Comparison of ENCODE assay signal across 8 cellular contexts in genomic region chr19:13195678-13196077, GRCh38. TPM values are rescaled to one million over a fixed set of nuclear protein-coding genes. Genes with fewer than 3 reads are reported as not detected.
A peak's percentile ranks its signal among the peaks of the same experiment; 100 is the strongest.
DNase-seq lines count a peak whose midpoint lies in the region; ATAC-seq, FAIRE-seq and TF ChIP-seq lines count a peak whose summit lies in the region.

No MANE protein-coding gene starts in this region.

- H3K4me3 Mint-ChIP-seq in CD8-positive, alpha-beta T cell = no peak overlapping the region
- H3K4me3 Mint-ChIP-seq in activated T-cell treated with anti-CD3 and anti-CD28 coated beads, Interleukin-2, amount 50 U/mL, for 4 hours = no peak overlapping the region

- no peak overlapping the region for H3K27ac ChIP-seq in CD8-positive, alpha-beta T cell (ENCODE audit: low read depth, low read length)

- H3K27me3 ChIP-seq in CD8-positive, alpha-beta T cell (ENCODE audit: insufficient read depth, low read length) = no peaks in the 10 kb centered on the region

- H3K27ac Mint-ChIP-seq in CD8-positive, alpha-beta T cell = no peak overlapping the region

- CTCF ChIA-PET in CD8-positive, alpha-beta T cell (lab: Charles Lee) = interaction anchor here (0.7 to 10.6 kb wide), 21 partner anchors 10 to 97 kb away, joined by 3 to 118 read pairs (median 9); partner anchors contain the start of genes IER2 and STX10

- peak in 6 of 7 experiments; percentile 44 to 69 (median 50) for DNase-seq in CD8-positive, alpha-beta T cell
- DNase-seq in MV-4-11 (lab: John Stamatoyannopoulos, UW) = peak; percentile 19
- DNase-seq in activated T-cell treated with anti-CD3 and anti-CD28 coated beads, Interleukin-2, amount 50 U/mL, for 4 hours = peak; percentile 43
- DNase-seq in mucosa of gallbladder (ENCODE audit: low spot score) = peak; percentile 64
- no peak for DNase-seq in dermis blood vessel endothelial cell
- no peak for DNase-seq in frontal cortex (ENCODE audit: low spot score in 2 of 2)
- no peak for DNase-seq in ureter (ENCODE audit: low spot score)

- peaks cover 32% of the 10 kb centered on the region for H3K4me1 ChIP-seq in CD8-positive, alpha-beta T cell (ENCODE audit: insufficient read depth, low read length)

- no peaks in the 10 kb centered on the region for H3K9me3 Mint-ChIP-seq in CD8-positive, alpha-beta T cell
- no peaks in the 10 kb centered on the region for H3K9me3 Mint-ChIP-seq in activated T-cell treated with anti-CD3 and anti-CD28 coated beads, Interleukin-2, amount 50 U/mL, for 4 hours

- no peaks in the 10 kb centered on the region for H3K27me3 Mint-ChIP-seq in CD8-positive, alpha-beta T cell (ENCODE audit: low read depth)
- no peaks in the 10 kb centered on the region for H3K27me3 Mint-ChIP-seq in activated T-cell treated with anti-CD3 and anti-CD28 coated beads, Interleukin-2, amount 50 U/mL, for 4 hours (ENCODE audit: low read depth)

- FAIRE-seq in frontal cortex (lab: Jason Lieb, UNC) = no peak

- no peak overlapping the region for H3K4me3 ChIP-seq in CD8-positive, alpha-beta T cell (ENCODE audit: low read depth, low read length)

- TF ChIP-seq CTCF in CD8-positive, alpha-beta T cell (IDR thresholded peaks at IDR 0.05) = peak; percentile 57

- intact Hi-C loops in CD8-positive, alpha-beta T cell (cut with DNase I, micrococcal nuclease) = loop anchor here (2.0 to 10.0 kb wide), 3 partner anchors 41 to 393 kb away; no protein-coding TSS in a partner anchor

- H3K4me1 Mint-ChIP-seq in CD8-positive, alpha-beta T cell (ENCODE audit: low read depth) = peaks cover 21% of the 10 kb centered on the region
- H3K4me1 Mint-ChIP-seq in activated T-cell treated with anti-CD3 and anti-CD28 coated beads, Interleukin-2, amount 50 U/mL, for 4 hours (ENCODE audit: low read depth) = peaks cover 23% of the 10 kb centered on the region

- no peaks in the 10 kb centered on the region for H3K36me3 ChIP-seq in CD8-positive, alpha-beta T cell (ENCODE audit: insufficient read depth, low read length)

- no peaks in the 10 kb centered on the region for H3K9me3 ChIP-seq in CD8-positive, alpha-beta T cell (ENCODE audit: low read length)

- POLR2A ChIA-PET in CD8-positive, alpha-beta T cell (lab: Charles Lee) = interaction anchor here (0.7 to 3.2 kb wide), 9 partner anchors 26 to 77 kb away, joined by 3 to 16 read pairs (median 7); partner anchors contain the start of genes IER2, NACC1 and STX10

- no peak for ATAC-seq in CD8-positive, alpha-beta T cell
- ATAC-seq in activated T-cell treated with anti-CD3 and anti-CD28 coated beads, Interleukin-2, amount 50 U/mL, for 4 hours = peak in 1 of 2 donors; percentile 57
- ATAC-seq in GM19467 (IDR thresholded peaks at IDR 0.05; ENCODE audit: unreplicated experiment) = no peak

- no peaks in the 10 kb centered on the region for H3K36me3 Mint-ChIP-seq in CD8-positive, alpha-beta T cell
- H3K36me3 Mint-ChIP-seq in activated T-cell treated with anti-CD3 and anti-CD28 coated beads, Interleukin-2, amount 50 U/mL, for 4 hours (ENCODE audit: insufficient read depth) = no peaks in the 10 kb centered on the region

RNA-seq across cellular contexts. Expression of gene IER2, which starts 45.5 kb away (rescaled TPM):
- total RNA-seq in CD8-positive, alpha-beta T cell = 100 to 1,000 TPM; 223 to 229 TPM
- 100 to 1,000 TPM in 2 of 3 donors, 10 to 100 TPM in 1; 99.4 to 113 (median 110) TPM for total RNA-seq in activated T-cell treated with anti-CD3 and anti-CD28 coated beads, Interleukin-2, amount 50 U/mL, for 4 hours
- total RNA-seq in mucosa of gallbladder = 103 TPM
- total RNA-seq in dermis blood vessel endothelial cell = 25.5 and 30.8 TPM in 2 replicates
- 9.0 TPM for total RNA-seq in frontal cortex
- 94.0 TPM for total RNA-seq in ureter

RNA-seq across cellular contexts. Expression of gene STX10, which starts 45.5 kb away (rescaled TPM):
- total RNA-seq in CD8-positive, alpha-beta T cell = 10 to 100 TPM; 35.7 to 37.5 TPM
- 10 to 100 TPM; 64.5 to 66.0 (median 65.4) TPM for total RNA-seq in activated T-cell treated with anti-CD3 and anti-CD28 coated beads, Interleukin-2, amount 50 U/mL, for 4 hours
- total RNA-seq in mucosa of gallbladder = 57.7 TPM
- 69.9 and 84.6 TPM in 2 replicates for total RNA-seq in dermis blood vessel endothelial cell
- 18.3 TPM for total RNA-seq in frontal cortex
- 37.3 TPM for total RNA-seq in ureter

Comparison
In these comparisons a context has a peak if more than half of its experiments do, and no peak if none do; other contexts are left out.
1. DNase-seq: peak in CD8-positive, alpha-beta T cell (6 of 7), MV-4-11 (single experiment), activated T-cell treated with anti-CD3 and anti-CD28 coated beads, Interleukin-2, amount 50 U/mL, for 4 hours (single experiment) and mucosa of gallbladder (single experiment); none in dermis blood vessel endothelial cell (single experiment), frontal cortex (0 of 2) and ureter (single experiment).